9 cellular contexts compared by ENCODE assay signal in the genomic region with DNA sequence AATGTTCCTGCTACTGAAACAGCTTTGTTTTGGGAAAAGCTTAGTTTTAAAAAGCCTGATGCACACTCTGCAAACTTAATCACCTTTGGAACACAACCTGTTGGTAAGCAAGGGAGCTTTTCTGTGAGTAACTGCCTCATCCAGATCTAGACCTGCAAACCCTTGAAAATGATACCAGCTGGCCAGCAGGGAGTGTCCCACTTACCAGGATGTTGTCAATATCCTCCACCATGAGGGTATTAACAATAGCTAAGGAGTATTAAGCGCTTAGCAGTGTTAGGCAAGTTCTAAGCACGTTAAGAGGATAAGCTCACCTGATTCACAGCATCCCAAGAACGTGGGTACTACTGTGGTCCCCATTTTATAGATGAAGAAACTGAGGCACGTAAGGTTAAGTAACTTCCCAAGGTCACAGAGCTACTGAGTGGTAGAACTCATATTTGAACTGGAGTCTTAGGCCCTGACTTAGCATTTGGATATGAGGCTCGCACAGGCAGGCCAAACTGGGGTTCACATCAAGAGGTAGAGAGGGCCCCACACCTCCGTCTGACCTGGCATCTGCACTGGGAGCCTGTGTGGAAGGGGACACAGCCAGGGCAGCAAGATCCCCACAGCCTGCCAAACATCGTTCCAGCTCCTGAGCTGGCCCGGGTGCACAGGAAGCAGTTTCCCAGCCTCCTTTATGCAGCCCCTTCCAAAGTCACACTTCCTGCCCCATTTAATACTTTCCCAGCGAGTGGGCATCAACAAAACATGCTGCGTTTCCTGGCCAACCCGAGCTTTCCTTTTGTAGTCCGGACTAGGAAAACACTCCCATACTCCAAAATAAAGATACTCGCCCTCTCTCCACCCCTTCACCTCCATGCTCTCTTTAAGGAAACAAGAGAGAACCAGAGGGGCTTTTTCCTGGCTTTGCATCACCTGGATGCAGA. TPM values are rescaled to one million over a fixed set of nuclear protein-coding genes. Genes with fewer than 3 reads are reported as not detected.
A peak's percentile ranks its signal among the peaks of the same experiment; 100 is the strongest.
DNase-seq lines count a peak whose midpoint lies in the region; ATAC-seq and TF ChIP-seq lines count a peak whose summit lies in the region.
"Had no signal": no experiment of that assay in that cellular context is flagged by ENCODE, and none has a peak within 500 bp of the region (broad histone marks: within the 10 kb centered on the region; RNA-seq: fewer than 3 reads in every experiment).

No MANE protein-coding gene starts in this region.

- no peak for ATAC-seq in lung (ENCODE audit: insufficient read depth, low FRiP score)
- no peak for ATAC-seq in HG03442 (IDR thresholded peaks at IDR 0.05; ENCODE audit: unreplicated experiment)
- ATAC-seq: sciatic nerve had no signal

- DNase-seq in 8988T (peak; percentile 46), GM23248 (peak; percentile 46), lung (ENCODE audit: low spot score) (no peak), activated gamma-delta T cell treated with Interleukin-2 at 50 U/mL for 16 hours (no peak), NAMALWA (ENCODE audit: low spot score) (no peak), glutamatergic neuron (no peak)

- no peak overlapping the region for H3K4me2 ChIP-seq in GM23248 (ENCODE audit: unreplicated experiment)

- no peaks in the 10 kb centered on the region for H4K20me1 ChIP-seq in GM23248 (ENCODE audit: insufficient read depth)

- H3K36me3 ChIP-seq in GM23248 (ENCODE audit: low read depth), result no peaks in the 10 kb centered on the region
- peaks cover 0 to 2% of the 10 kb centered on the region in 2 donors for H3K36me3 ChIP-seq in lung (ENCODE audit: control insufficient read depth in 2 of 2, insufficient read depth in 2 of 2, low read length in 2 of 2)

- H3K27me3 Mint-ChIP-seq in dendritic cell treated with granulocyte-macrophage colony-stimulating factor and Interleukin-4, amounts not matched to agents 40 ng/mL and 50 ng/mL, for 4 days, result no peaks in the 10 kb centered on the region
- peaks cover 3% of the 10 kb centered on the region for H3K27me3 Mint-ChIP-seq in glutamatergic neuron (ENCODE audit: unreplicated experiment)

- peaks cover 39% of the 10 kb centered on the region for H3K36me3 Mint-ChIP-seq in dendritic cell treated with granulocyte-macrophage colony-stimulating factor and Interleukin-4, amounts not matched to agents 40 ng/mL and 50 ng/mL, for 4 days (ENCODE audit: low read depth)
- H3K36me3 Mint-ChIP-seq in glutamatergic neuron (ENCODE audit: unreplicated experiment), result no peaks in the 10 kb centered on the region

- H3K27ac Mint-ChIP-seq in dendritic cell treated with granulocyte-macrophage colony-stimulating factor and Interleukin-4, amounts not matched to agents 40 ng/mL and 50 ng/mL, for 4 days, result peak overlapping the region; percentile 27
- H3K27ac Mint-ChIP-seq in glutamatergic neuron (ENCODE audit: unreplicated experiment), result no peak overlapping the region

- H2AFZ ChIP-seq in GM23248, result no peak overlapping the region

- H3K4me3 ChIP-seq in GM23248 (no peak overlapping the region), lung (no peak overlapping the region)

- no peak overlapping the region for H3K9ac ChIP-seq in GM23248

- H3K79me2 ChIP-seq in GM23248 (ENCODE audit: insufficient read depth), result peaks cover 97% of the 10 kb centered on the region

- no peaks in the 10 kb centered on the region for H3K9me2 ChIP-seq in GM23248 (ENCODE audit: insufficient read depth)

- intact Hi-C loops in dendritic cell treated with granulocyte-macrophage colony-stimulating factor and Interleukin-4, amounts not matched to agents 40 ng/mL and 50 ng/mL, for 4 days (cut with micrococcal nuclease), result no loop called here

- H3K9me3 ChIP-seq in GM23248 (ENCODE audit: low read depth) (no peaks in the 10 kb centered on the region), lung (ENCODE audit: control insufficient read depth in 2 of 2, insufficient read depth in 1 of 2, low read length in 1 of 2) (no peaks in the 10 kb centered on the region)

- no peaks in the 10 kb centered on the region for H3K9me3 Mint-ChIP-seq in dendritic cell treated with granulocyte-macrophage colony-stimulating factor and Interleukin-4, amounts not matched to agents 40 ng/mL and 50 ng/mL, for 4 days
- H3K9me3 Mint-ChIP-seq in glutamatergic neuron (ENCODE audit: unreplicated experiment), result peaks cover 5% of the 10 kb centered on the region

- H3K27ac ChIP-seq in GM23248 (no peak overlapping the region), lung (ENCODE audit: low read depth in 1 of 2, low read length in 1 of 2) (peak overlapping the region; percentile 26 to 48)

- 67% methylated on average over 13 of the region's 13 CpGs for WGBS in GM23248 (ENCODE audit: low coverage in 1 of 2, low lambda C conversion rate in 2 of 2, missing lambda C conversion rate in 2 of 2), 2 experiments
- WGBS in lung, 2 donors, result 41 to 64% methylated on average over 13 of the region's 13 CpGs

- no peaks in the 10 kb centered on the region for H3F3A ChIP-seq in GM23248 (ENCODE audit: insufficient read depth)

- H3K4me1 ChIP-seq in GM23248 (ENCODE audit: insufficient read depth) (0 out of 2 replicates have a peak, but pooled peaks cover 5% of the 10 kb centered on the region), lung (ENCODE audit: control insufficient read depth in 2 of 2, insufficient read depth in 2 of 2, low read length in 2 of 2) (peaks cover 27 to 38% of the 10 kb centered on the region in 2 donors)

- TF ChIP-seq CTCF in lung (IDR thresholded peaks at IDR 0.05; ENCODE audit: control extremely low read depth, extremely low read depth) (no peak), glutamatergic neuron (IDR thresholded peaks at IDR 0.05; ENCODE audit: partially characterized antibody, unreplicated experiment) (no peak)

- in situ Hi-C loops in GM23248 (cut with MboI), result no loop called here

- H3K4me3 Mint-ChIP-seq in dendritic cell treated with granulocyte-macrophage colony-stimulating factor and Interleukin-4, amounts not matched to agents 40 ng/mL and 50 ng/mL, for 4 days, result no peak overlapping the region
- H3K4me3 Mint-ChIP-seq in glutamatergic neuron (ENCODE audit: unreplicated experiment), result no peak overlapping the region

- H3K27me3 ChIP-seq in GM23248 (replicated peaks; ENCODE audit: insufficient read depth) (no peaks in the 10 kb centered on the region), lung (ENCODE audit: control insufficient read depth, insufficient read depth) (no peaks in the 10 kb centered on the region)

- peaks cover 79% of the 10 kb centered on the region for H3K4me1 Mint-ChIP-seq in dendritic cell treated with granulocyte-macrophage colony-stimulating factor and Interleukin-4, amounts not matched to agents 40 ng/mL and 50 ng/mL, for 4 days (ENCODE audit: low read depth)
- peaks cover 21% of the 10 kb centered on the region for H3K4me1 Mint-ChIP-seq in glutamatergic neuron (ENCODE audit: low read depth, unreplicated experiment)

RNA-seq across cellular contexts. Expression of a gene that starts 32.6 kb away (rescaled TPM):
- total RNA-seq in GM23248 (2014; rRNA removed; shearing (Covaris generic)), result 14.2 and 15.4 TPM in 2 replicates
- polyA plus RNA-seq in GM23248 (2016; fragmentation: Nextera tagmentation; extraction: Ambion mirVana) (12.7 and 12.8 TPM in 2 replicates), lung (10 to 100 TPM; 16.4 to 55.4 TPM)
- total RNA-seq in lung (10 to 100 TPM; 30.7 to 65.8 TPM), glutamatergic neuron (ENCODE audit: unreplicated experiment) (7.4 TPM)

Comparison
In these comparisons a context has a peak if more than half of its experiments do, and no peak if none do; other contexts are left out.
1. DNase-seq: peak in 8988T (single experiment) and GM23248 (single experiment); none in lung (single experiment), activated gamma-delta T cell treated with Interleukin-2 at 50 U/mL for 16 hours (single experiment), NAMALWA (single experiment) and glutamatergic neuron (single experiment).